In genomic region chr4:47744843-47745382, GRCh38 we compare ENCODE assay signal across 20 cellular contexts.
"Had no signal": no experiment of that assay in that cellular context is flagged by ENCODE, and none has a peak within 500 bp of the region (broad histone marks: within the 10 kb centered on the region; RNA-seq: fewer than 3 reads in every experiment).

No MANE protein-coding gene starts in this region.

- H3K4me2 ChIP-seq: neural progenitor cell had no signal

- H3K4me1 ChIP-seq: foreskin keratinocyte, lower lobe of right lung, neural progenitor cell, spleen, upper lobe of left lung, uterus had no signal

- DNase-seq: erythroblast; hypothalamus; kidney glomerular epithelial cell; lower lobe of right lung; natural killer cell; nucleus accumbens; ovary; spleen; stimulated activated CD4-positive, alpha-beta T cell treated with anti-CD3 and anti-CD28 coated beads, Interleukin-15, amount 100 ng/mL, for 24 hours; stimulated activated CD4-positive, alpha-beta T cell treated with anti-CD3 and anti-CD28 coated beads, Interleukin-1b, Interleukin-23, amount 100 ng/mL, for 48 hours; stimulated activated CD4-positive, alpha-beta T cell treated with anti-CD3 and anti-CD28 coated beads, Interleukin-4, amount 100 ng/mL, for 24 hours; tibial artery; upper lobe of left lung; uterus had no signal

- H3K9me3 ChIP-seq: lower lobe of right lung, ovary, uterus had no signal

- ATAC-seq: foreskin keratinocyte; lower lobe of right lung; natural killer cell; sciatic nerve; stimulated activated memory B cell treated with anti-CD40 and anti-IgM and Interleukin-4, amounts not matched to agents 10 μg/mL and 1 μg/mL and 100 μg/mL, for 72 hours had no signal

- H3K27me3 ChIP-seq: foreskin keratinocyte, neural progenitor cell, ovary, spleen, tibial artery, upper lobe of left lung, uterus had no signal

- H3K27ac ChIP-seq: foreskin keratinocyte, lower lobe of right lung, neural progenitor cell, ovary, spleen, tibial artery, upper lobe of left lung, uterus had no signal

- H2AFZ ChIP-seq: neural progenitor cell had no signal

- H3K36me3 ChIP-seq: lower lobe of right lung, neural progenitor cell, ovary, spleen, tibial artery, upper lobe of left lung, uterus had no signal

- H3K9ac ChIP-seq: neural progenitor cell had no signal

- H3K4me3 ChIP-seq: lower lobe of right lung, neural progenitor cell, ovary, spleen, tibial artery, upper lobe of left lung, uterus had no signal

- FAIRE-seq: colon, islet of Langerhans had no signal
